ENCODE assay signal across 11 cellular contexts in genomic region chr18:59822612-59823275, GRCh38.
DNase-seq lines count a peak whose midpoint lies in the region; TF ChIP-seq lines count a peak whose summit lies in the region.
"Had no signal": no experiment of that assay in that cellular context is flagged by ENCODE, and none has a peak within 500 bp of the region (broad histone marks: within the 10 kb centered on the region; RNA-seq: fewer than 3 reads in every experiment).

No MANE protein-coding gene starts in this region.

- no TSS peak for BruUV-seq in PC-9 (replicated peaks; lab: Mats Ljungman, UMichigan)

- no peak overlapping the region for H4K91ac ChIP-seq in neuronal stem cell (ENCODE audit: low read depth, low read length, poor library complexity)

- H3K9me3 ChIP-seq in PC-9 (ENCODE audit: insufficient read depth, low read depth) (no peaks in the 10 kb centered on the region), neuronal stem cell (replicated peaks in 1 of 2; ENCODE audit: control insufficient read depth in 2 of 2, insufficient read depth in 1 of 2, low read depth in 1 of 2, low read length in 2 of 2) (no peaks in the 10 kb centered on the region)
- H3K9me3 ChIP-seq: BE2C, SJCRH30 had no signal

- no peaks in the 10 kb centered on the region for H3F3A ChIP-seq in PC-9 (ENCODE audit: insufficient read depth, low read depth)

- H3K27me3 ChIP-seq in PC-9 (ENCODE audit: insufficient read depth, low read depth) (no peaks in the 10 kb centered on the region), neuronal stem cell (ENCODE audit: control insufficient read depth in 3 of 3, insufficient read depth in 3 of 3, low read depth in 1 of 3, low read length in 3 of 3) (peaks cover 0 to 4% (median 0%) of the 10 kb centered on the region in 3 experiments)
- H3K27me3 ChIP-seq: BE2C, SJCRH30 had no signal

- no peak overlapping the region for H3K18ac ChIP-seq in neuronal stem cell (ENCODE audit: low read length)

- H4K8ac ChIP-seq in neuronal stem cell (ENCODE audit: low read depth, low read length): no peak overlapping the region

- H3K23ac ChIP-seq in neuronal stem cell (ENCODE audit: low read depth, low read length, poor library complexity): no peak overlapping the region

- H3K27me3 Mint-ChIP-seq in HFFc6 (ENCODE audit: insufficient read depth): no peaks in the 10 kb centered on the region; the same call in 1 of the 2 replicates

- TF ChIP-seq CTCF in HFFc6 (IDR thresholded peaks at IDR 0.05) (no peak), fibroblast of mammary gland (conservative IDR thresholded peaks at IDR 0.05; ENCODE audit: control insufficient read depth, insufficient read depth, low read depth, low read length) (no peak), PC-9 (conservative IDR thresholded peaks at IDR 0.05) (no peak)

- H3K4me2 ChIP-seq in PC-9 (no peak overlapping the region), neuronal stem cell (ENCODE audit: insufficient read depth, low read length, poor library complexity, severe bottlenecking) (no peak overlapping the region)

- H3K14ac ChIP-seq in neuronal stem cell (ENCODE audit: low read length): no peak overlapping the region

- no peak overlapping the region for H2BK15ac ChIP-seq in neuronal stem cell (ENCODE audit: low read length)

- CTCF ChIA-PET in PC-9 (lab: Charles Lee): interaction anchor here (0.6 to 2.2 kb wide), 6 partner anchors 40 to 420 kb away, joined by 3 to 23 read pairs (median 10); partner anchors contain the start of gene CCBE1

- H2BK12ac ChIP-seq in neuronal stem cell (ENCODE audit: low read length): no peak overlapping the region

- H3K36me3 ChIP-seq in PC-9 (ENCODE audit: low read depth): no peaks in the 10 kb centered on the region
- no peaks in the 10 kb centered on the region for H3K36me3 ChIP-seq in neuronal stem cell (replicated peaks in 1 of 2; ENCODE audit: control insufficient read depth in 2 of 2, insufficient read depth in 2 of 2, low read length in 2 of 2)
- H3K36me3 ChIP-seq: BE2C, SJCRH30 had no signal

- H2AFZ ChIP-seq in PC-9 (no peak overlapping the region), neuronal stem cell (ENCODE audit: low read length) (no peak overlapping the region)

- H3K4me1 ChIP-seq in PC-9 (replicated peaks; ENCODE audit: insufficient read depth) (no peaks in the 10 kb centered on the region), neuronal stem cell (ENCODE audit: control insufficient read depth in 2 of 2, insufficient read depth in 1 of 2, low read depth in 1 of 2, low read length in 2 of 2) (peaks cover 0 to 4% of the 10 kb centered on the region in 2 donors)
- H3K4me1 ChIP-seq: BE2C, SJCRH30 had no signal

- H3K27ac Mint-ChIP-seq in HFFc6: peak overlapping the region; percentile 82
- H3K27ac Mint-ChIP-seq: CD4-positive, alpha-beta T cell had no signal

- H3K9ac ChIP-seq in neuronal stem cell (ENCODE audit: low read depth, low read length, poor library complexity): no peak overlapping the region

- no peak overlapping the region for H3K4ac ChIP-seq in neuronal stem cell (ENCODE audit: low read length)

- no CpG with 5 or more reads among the region's 4 CpGs for WGBS in neuronal stem cell (ENCODE audit: extremely low coverage in 2 of 2, insufficient read length in 2 of 2, insufficient replicate concordance in 1 of 2), 2 donors

- DNase-seq in ELR (ENCODE audit: low read depth): peak; percentile 66
- DNase-seq in HFFc6: no peak
- peak; percentile 29 for DNase-seq in fibroblast of mammary gland (ENCODE audit: low read depth)
- DNase-seq in PC-9: no peak
- DNase-seq in neuronal stem cell (ENCODE audit: low spot score): no peak
- DNase-seq in stimulated activated CD8-positive, alpha-beta memory T cell treated with anti-CD3 and anti-CD28 coated beads, Interleukin-4, amount 100 ng/mL, for 48 hours: no peak
- DNase-seq: NCI-H524 treated with DMSO at 0.1 percent for 48 hours had no signal

- H3K4me3 ChIP-seq in fibroblast of mammary gland (ENCODE audit: control insufficient read depth, low read depth, low read length) (no peak overlapping the region), skin epidermis (no peak overlapping the region), PC-9 (no peak overlapping the region), neuronal stem cell (ENCODE audit: low read length in 2 of 2) (no peak overlapping the region)
- H3K4me3 ChIP-seq: SJCRH30 had no signal

- peak overlapping the region in 15 of 21 experiments; percentile 2 to 84 (median 33) for H3K27ac ChIP-seq in skin epidermis
- no peak overlapping the region for H3K27ac ChIP-seq in PC-9
- H3K27ac ChIP-seq in neuronal stem cell (replicated peaks; ENCODE audit: low read length): no peak overlapping the region
- H3K27ac ChIP-seq: SJCRH30 had no signal

- POLR2A ChIA-PET in PC-9 (lab: Charles Lee; ENCODE audit: unreplicated experiment): no interaction called here

- intact Hi-C loops in PC-9 (cut with micrococcal nuclease; ENCODE audit: unreplicated experiment): loop anchor here (1.0 to 5.0 kb wide), 5 partner anchors 35 to 363 kb away; partner anchors contain the start of gene CCBE1

- H3K79me1 ChIP-seq in neuronal stem cell (ENCODE audit: low read depth, low read length): no peaks in the 10 kb centered on the region

- no peak overlapping the region for H2BK120ac ChIP-seq in neuronal stem cell (ENCODE audit: low read depth, low read length)

- no peaks in the 10 kb centered on the region for H3K36me3 Mint-ChIP-seq in HFFc6 (ENCODE audit: low read depth)

- H3K79me2 ChIP-seq in PC-9 (ENCODE audit: low read depth): no peaks in the 10 kb centered on the region

- no peak overlapping the region for H2BK5ac ChIP-seq in neuronal stem cell (ENCODE audit: low read length)

- no peaks in the 10 kb centered on the region for H3K9me3 Mint-ChIP-seq in HFFc6
- H3K9me3 Mint-ChIP-seq: CD4-positive, alpha-beta T cell had no signal

- H3K4me1 Mint-ChIP-seq in HFFc6 (ENCODE audit: low read depth): peaks cover 40% of the 10 kb centered on the region

- H2AK5ac ChIP-seq in neuronal stem cell (ENCODE audit: low read depth, low read length): no peak overlapping the region

- H3K9me2 ChIP-seq in PC-9 (ENCODE audit: insufficient read depth): no peaks in the 10 kb centered on the region

- peak overlapping the region; percentile 54 for H3K4me3 Mint-ChIP-seq in HFFc6
- H3K4me3 Mint-ChIP-seq: CD4-positive, alpha-beta T cell had no signal

- no peaks in the 10 kb centered on the region for H4K20me1 ChIP-seq in PC-9 (ENCODE audit: insufficient read depth)

Comparison
In these comparisons a context has a peak if more than half of its experiments do, and no peak if none do; other contexts are left out.
1. DNase-seq: peak in ELR (single experiment) and fibroblast of mammary gland (single experiment); none in HFFc6 (single experiment), PC-9 (0 of 2), neuronal stem cell (single experiment) and stimulated activated CD8-positive, alpha-beta memory T cell treated with anti-CD3 and anti-CD28 coated beads, Interleukin-4, amount 100 ng/mL, for 48 hours (single experiment).
2. H3K27ac ChIP-seq: peak in skin epidermis (15 of 21); none in PC-9 (single experiment) and neuronal stem cell (single experiment).